20 cellular contexts compared by ENCODE assay signal in the genomic region with DNA sequence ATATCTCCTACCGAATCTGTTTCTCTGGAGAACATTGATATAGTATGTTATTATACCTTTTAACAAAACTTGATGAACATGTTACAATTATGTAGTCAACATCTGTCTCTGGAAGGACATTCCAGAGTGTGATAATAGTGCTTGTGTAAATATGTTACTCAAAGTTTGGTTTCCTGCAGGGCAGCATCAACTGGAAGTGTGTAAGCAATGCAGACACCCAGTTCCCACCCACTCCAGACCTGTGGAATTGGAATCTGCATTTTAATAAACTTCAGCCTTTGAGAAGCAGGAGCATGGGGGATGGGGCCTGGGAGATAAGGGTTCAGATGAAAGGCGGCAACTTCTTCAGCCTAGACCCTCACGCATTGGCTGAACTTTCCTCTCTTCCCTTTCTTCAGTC.
DNase-seq lines count a peak whose midpoint lies in the region; ATAC-seq and TF ChIP-seq lines count a peak whose summit lies in the region.
"Had no signal": no experiment of that assay in that cellular context is flagged by ENCODE, and none has a peak within 500 bp of the region (broad histone marks: within the 10 kb centered on the region; RNA-seq: fewer than 3 reads in every experiment).

No MANE protein-coding gene starts in this region.

- H3K27ac Mint-ChIP-seq in GM23338 = no peak overlapping the region
- H3K27ac Mint-ChIP-seq in CD8-positive, alpha-beta T cell = no peak overlapping the region
- H3K27ac Mint-ChIP-seq: B cell; CD4-positive, CD25-positive, alpha-beta regulatory T cell had no signal

- POLR2A ChIA-PET in CD8-positive, alpha-beta T cell (lab: Charles Lee) = no interaction called here

- CTCF ChIA-PET in CD8-positive, alpha-beta T cell (lab: Charles Lee) = no interaction called here

- H3K79me2 ChIP-seq in GM23338 (replicated peaks; ENCODE audit: insufficient read depth) = no peaks in the 10 kb centered on the region
- H3K79me2 ChIP-seq in smooth muscle cell (ENCODE audit: low read depth) = no peaks in the 10 kb centered on the region

- H3K4me2 ChIP-seq in GM23338 = no peak overlapping the region
- H3K4me2 ChIP-seq in smooth muscle cell = peak overlapping the region; percentile 23

- peaks cover 4% of the 10 kb centered on the region; the same call in 1 of the 3 replicates for H3K36me3 Mint-ChIP-seq in GM23338 (ENCODE audit: low read depth)
- H3K36me3 Mint-ChIP-seq in CD8-positive, alpha-beta T cell = no peaks in the 10 kb centered on the region
- H3K36me3 Mint-ChIP-seq: CD4-positive, CD25-positive, alpha-beta regulatory T cell had no signal

- no peak for TF ChIP-seq CTCF in GM23338 (conservative IDR thresholded peaks at IDR 0.05; ENCODE audit: low read depth in 2 of 2)
- no peak for TF ChIP-seq CTCF in brain microvascular endothelial cell (IDR thresholded peaks at IDR 0.05; ENCODE audit: low read depth, low read length, missing control alignments)
- TF ChIP-seq CTCF in fibroblast of villous mesenchyme (IDR thresholded peaks at IDR 0.05; ENCODE audit: insufficient read depth, low read depth, low read length) = no peak
- TF ChIP-seq CTCF in smooth muscle cell (IDR thresholded peaks at IDR 0.05; ENCODE audit: borderline replicate concordance, insufficient read depth, poor library complexity, severe bottlenecking) = no peak
- no peak for TF ChIP-seq CTCF in CD8-positive, alpha-beta T cell (IDR thresholded peaks at IDR 0.05)
- no peak for TF ChIP-seq CTCF in GM10266 (IDR thresholded peaks at IDR 0.05; ENCODE audit: control insufficient read depth, insufficient read depth, low read depth, missing control alignments)

- H3K9ac ChIP-seq in smooth muscle cell (ENCODE audit: low read depth) = no peak overlapping the region

- no peak overlapping the region for H3K27ac ChIP-seq in GM23338 (ENCODE audit: low read depth)
- H3K27ac ChIP-seq in brain microvascular endothelial cell = no peak overlapping the region
- no peak overlapping the region for H3K27ac ChIP-seq in smooth muscle cell (ENCODE audit: low read depth)
- no peak overlapping the region for H3K27ac ChIP-seq in CD8-positive, alpha-beta T cell (ENCODE audit: low read depth, low read length)

- no peak for ATAC-seq in GM23338
- no peak for ATAC-seq in CD8-positive, alpha-beta T cell
- ATAC-seq in GM21717 (IDR thresholded peaks at IDR 0.05; ENCODE audit: unreplicated experiment) = no peak
- ATAC-seq: GM12878 had no signal

- H2AFZ ChIP-seq in GM23338 = peak overlapping the region; percentile 60; the same call in 1 of the 2 replicates
- peak overlapping the region; percentile 55 for H2AFZ ChIP-seq in smooth muscle cell (ENCODE audit: low read depth)

- peaks cover 8% of the 10 kb centered on the region; the same call in 2 of the 3 replicates for H3K4me1 Mint-ChIP-seq in GM23338
- no peaks in the 10 kb centered on the region for H3K4me1 Mint-ChIP-seq in CD8-positive, alpha-beta T cell (ENCODE audit: low read depth)
- H3K4me1 Mint-ChIP-seq: B cell; CD4-positive, CD25-positive, alpha-beta regulatory T cell had no signal

- peaks cover 9% of the 10 kb centered on the region; the same call in 1 of the 2 replicates for H3K4me1 ChIP-seq in GM23338 (ENCODE audit: insufficient read depth)
- H3K4me1 ChIP-seq in smooth muscle cell (ENCODE audit: low read depth) = peaks cover 4% of the 10 kb centered on the region
- H3K4me1 ChIP-seq in CD8-positive, alpha-beta T cell (ENCODE audit: insufficient read depth, low read length) = no peaks in the 10 kb centered on the region

- no peak overlapping the region for H3K4me3 Mint-ChIP-seq in GM23338
- no peak overlapping the region for H3K4me3 Mint-ChIP-seq in CD8-positive, alpha-beta T cell
- H3K4me3 Mint-ChIP-seq: B cell; CD4-positive, CD25-positive, alpha-beta regulatory T cell had no signal

- H3F3A ChIP-seq in GM23338 (replicated peaks; ENCODE audit: low read depth) (no peaks in the 10 kb centered on the region), smooth muscle cell (ENCODE audit: low read depth) (peaks cover 4% of the 10 kb centered on the region)

- H3K36me3 ChIP-seq in GM23338 (ENCODE audit: insufficient read depth) (no peaks in the 10 kb centered on the region), brain microvascular endothelial cell (replicated peaks) (no peaks in the 10 kb centered on the region), smooth muscle cell (ENCODE audit: low read depth) (no peaks in the 10 kb centered on the region)
- no peaks in the 10 kb centered on the region for H3K36me3 ChIP-seq in CD8-positive, alpha-beta T cell (ENCODE audit: insufficient read depth, low read length)

- 53% methylated on average over 3 of the region's 3 CpGs for WGBS in smooth muscle cell (ENCODE audit: low lambda C conversion rate)

- H3K9me2 ChIP-seq in GM23338 (ENCODE audit: insufficient read depth) = no peaks in the 10 kb centered on the region

- H3K27me3 ChIP-seq in GM23338 (ENCODE audit: insufficient read depth) (no peaks in the 10 kb centered on the region), brain microvascular endothelial cell (replicated peaks) (no peaks in the 10 kb centered on the region), smooth muscle cell (ENCODE audit: low read depth) (no peaks in the 10 kb centered on the region)
- H3K27me3 ChIP-seq in CD8-positive, alpha-beta T cell (ENCODE audit: insufficient read depth, low read length) = no peaks in the 10 kb centered on the region

- peaks cover 4% of the 10 kb centered on the region for H3K9me3 ChIP-seq in smooth muscle cell (replicated peaks; ENCODE audit: low read depth)
- H3K9me3 ChIP-seq in CD8-positive, alpha-beta T cell (ENCODE audit: low read length) = no peaks in the 10 kb centered on the region

- peaks cover 6% of the 10 kb centered on the region; the same call in 2 of the 3 replicates for H3K9me3 Mint-ChIP-seq in GM23338
- peaks cover under 1% of the 10 kb centered on the region for H3K9me3 Mint-ChIP-seq in CD8-positive, alpha-beta T cell

- DNase-seq in GM23338 (ENCODE audit: low spot score) (peak; percentile 7), brain microvascular endothelial cell (peak; percentile 53), fibroblast of villous mesenchyme (ENCODE audit: low read depth) (peak; percentile 11), smooth muscle cell (lab: John Stamatoyannopoulos, UW; ENCODE audit: unreplicated experiment) (no peak), GM10266 (ENCODE audit: extremely low spot score) (no peak)
- no peak for DNase-seq in CD8-positive, alpha-beta T cell
- DNase-seq: ACHN; CD4-positive, CD25-positive, alpha-beta regulatory T cell; GOT3; KBM-7; NCI-H1436; NCI-H2029; NCI-H2171; NCI-H446; NCI-H69; NK-92 treated with Interleukin-12 subunit alpha and Interleukin-12 subunit beta, amount 100 ng/mL, for 24 hours; RPMI8226 had no signal

- H4K20me1 ChIP-seq in GM23338 (replicated peaks; ENCODE audit: insufficient read depth) (no peaks in the 10 kb centered on the region), smooth muscle cell (ENCODE audit: low read depth) (no peaks in the 10 kb centered on the region)

- in situ Hi-C loops in brain microvascular endothelial cell (cut with HindIII; ENCODE audit: low pct_ligation_motif_present, low sequenced_read_pairs) = no loop called here

- H3K27me3 Mint-ChIP-seq in GM23338 (ENCODE audit: insufficient read depth, low read depth, poor library complexity) = peaks cover 2% of the 10 kb centered on the region
- H3K27me3 Mint-ChIP-seq in CD8-positive, alpha-beta T cell (ENCODE audit: low read depth) = no peaks in the 10 kb centered on the region
- H3K27me3 Mint-ChIP-seq: B cell; CD4-positive, CD25-positive, alpha-beta regulatory T cell had no signal

- intact Hi-C loops in CD8-positive, alpha-beta T cell (cut with DNase I, micrococcal nuclease) = no loop called here

- H3K4me3 ChIP-seq in GM23338 (no peak overlapping the region), brain microvascular endothelial cell (ENCODE audit: low read depth, low read length) (no peak overlapping the region), fibroblast of villous mesenchyme (ENCODE audit: low read depth, low read length) (no peak overlapping the region), smooth muscle cell (no peak overlapping the region)
- no peak overlapping the region for H3K4me3 ChIP-seq in CD8-positive, alpha-beta T cell (ENCODE audit: low read depth, low read length)
- H3K4me3 ChIP-seq: GM12878 had no signal

TF ChIP-seq in GM23338, 12 proteins besides CTCF, POLR2A, EP300 and RAD21:
- TF ChIP-seq, protein P1, sequence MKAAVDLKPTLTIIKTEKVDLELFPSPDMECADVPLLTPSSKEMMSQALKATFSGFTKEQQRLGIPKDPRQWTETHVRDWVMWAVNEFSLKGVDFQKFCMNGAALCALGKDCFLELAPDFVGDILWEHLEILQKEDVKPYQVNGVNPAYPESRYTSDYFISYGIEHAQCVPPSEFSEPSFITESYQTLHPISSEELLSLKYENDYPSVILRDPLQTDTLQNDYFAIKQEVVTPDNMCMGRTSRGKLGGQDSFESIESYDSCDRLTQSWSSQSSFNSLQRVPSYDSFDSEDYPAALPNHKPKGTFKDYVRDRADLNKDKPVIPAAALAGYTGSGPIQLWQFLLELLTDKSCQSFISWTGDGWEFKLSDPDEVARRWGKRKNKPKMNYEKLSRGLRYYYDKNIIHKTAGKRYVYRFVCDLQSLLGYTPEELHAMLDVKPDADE (IDR thresholded peaks at IDR 0.05) = no peak
- TF ChIP-seq STAT1 (IDR thresholded peaks at IDR 0.05; ENCODE audit: unreplicated experiment) (no peak), ZNF114 (CRISPR knock-in tag; IDR thresholded peaks at IDR 0.05) (no peak)

Comparison
In these comparisons a context has a peak if more than half of its experiments do, and no peak if none do; other contexts are left out.
1. DNase-seq: peak in GM23338 (single experiment), brain microvascular endothelial cell (single experiment) and fibroblast of villous mesenchyme (single experiment); none in smooth muscle cell (single experiment), CD8-positive, alpha-beta T cell (0 of 7) and GM10266 (single experiment).